In genomic region chr17:13601776-13602551, GRCh38 we compare ENCODE assay signal across 8 cellular contexts. TPM values are rescaled to one million over a fixed set of nuclear protein-coding genes. Genes with fewer than 3 reads are reported as not detected.
DNase-seq lines count a peak whose midpoint lies in the region; ATAC-seq and TF ChIP-seq lines count a peak whose summit lies in the region.
"Had no signal": no experiment of that assay in that cellular context is flagged by ENCODE, and none has a peak within 500 bp of the region (broad histone marks: within the 10 kb centered on the region; RNA-seq: fewer than 3 reads in every experiment).

Gene HS3ST3A1, minus strand, starts transcription at chr17:13601929. Its CDS starts 800 bp downstream, at chr17:13601129.

- POLR2A ChIA-PET in activated B cell treated with CpG ODN at 0.5 μM for 24 hours (lab: Charles Lee), result no interaction called here

- intact Hi-C loops in activated B cell treated with CpG ODN at 0.5 μM for 24 hours (cut with micrococcal nuclease), result no loop called here

- H3K27me3 Mint-ChIP-seq in HFFc6 (ENCODE audit: insufficient read depth), result no peaks in the 10 kb centered on the region; the same call in 1 of the 2 replicates
- peaks cover 54% of the 10 kb centered on the region for H3K27me3 Mint-ChIP-seq in activated B cell treated with CpG ODN at 0.5 μM for 24 hours

- ATAC-seq in activated B cell treated with CpG ODN at 0.5 μM for 24 hours (ENCODE audit: low read depth) (no peak), gastroesophageal sphincter (peak; percentile 87), omental fat pad (ENCODE audit: low FRiP score) (peak; percentile 56)

- H3K4me3 ChIP-seq in gastroesophageal sphincter, result peak within 1 kb of the TSS; percentile 29 to 62
- H3K4me3 ChIP-seq: SK-N-MC had no signal

- H3K36me3 ChIP-seq in gastroesophageal sphincter, result no peaks in the 10 kb centered on the region

- peaks cover 0 to 29% (median 8%) of the 10 kb centered on the region in 3 donors for H3K4me1 ChIP-seq in gastroesophageal sphincter

- peak; percentile 84 for DNase-seq in HFFc6
- DNase-seq in activated B cell treated with CpG ODN at 0.5 μM for 24 hours, result no peak
- DNase-seq in omental fat pad (ENCODE audit: low spot score), result no peak
- no peak for DNase-seq in NCI-H2029 treated with DMSO at 0.1 percent for 48 hours (lab: John Stamatoyannopoulos, UW)
- DNase-seq in middle frontal gyrus (ENCODE audit: extremely low spot score, low spot score), result no peak
- DNase-seq in cerebellar nuclear complex (lab: John Stamatoyannopoulos, UW), result no peak

- WGBS in gastroesophageal sphincter (ENCODE audit: low coverage in 1 of 2), 2 donors, result 1 to 3% methylated on average over 7 to 11 of the region's 61 CpGs

- CTCF ChIA-PET in activated B cell treated with CpG ODN at 0.5 μM for 24 hours (lab: Charles Lee), result interaction anchor here (0.9 kb wide), 1 partner anchor 700 kb away, joined by 3 read pairs; no protein-coding TSS in a partner anchor

- TF ChIP-seq CTCF in HFFc6 (IDR thresholded peaks at IDR 0.05) (no peak; the same call in 1 of the 2 replicates), activated B cell treated with CpG ODN at 0.5 μM for 24 hours (IDR thresholded peaks at IDR 0.05) (no peak), gastroesophageal sphincter (IDR thresholded peaks at IDR 0.05) (no peak), omental fat pad (IDR thresholded peaks at IDR 0.05) (no peak)

- peak within 1 kb of the TSS; percentile 95 for H3K27ac Mint-ChIP-seq in HFFc6
- peak within 1 kb of the TSS; percentile 41 for H3K27ac Mint-ChIP-seq in activated B cell treated with CpG ODN at 0.5 μM for 24 hours

- H3K4me1 Mint-ChIP-seq in HFFc6 (ENCODE audit: low read depth), result peaks cover 34% of the 10 kb centered on the region
- peaks cover 9% of the 10 kb centered on the region for H3K4me1 Mint-ChIP-seq in activated B cell treated with CpG ODN at 0.5 μM for 24 hours

- H3K36me3 Mint-ChIP-seq in HFFc6 (ENCODE audit: low read depth) (peaks cover 17% of the 10 kb centered on the region), activated B cell treated with CpG ODN at 0.5 μM for 24 hours (ENCODE audit: low read depth) (no peaks in the 10 kb centered on the region)

- H3K27me3 ChIP-seq in gastroesophageal sphincter, result peaks cover 67% of the 10 kb centered on the region

- H3K27ac ChIP-seq in gastroesophageal sphincter, result peak within 1 kb of the TSS in 3 of 4 donors; percentile 64 to 83 (median 78)
- H3K27ac ChIP-seq: SK-N-MC had no signal

- H3K9me3 Mint-ChIP-seq in HFFc6 (no peaks in the 10 kb centered on the region), activated B cell treated with CpG ODN at 0.5 μM for 24 hours (no peaks in the 10 kb centered on the region)

- H3K9me3 ChIP-seq in gastroesophageal sphincter, result no peaks in the 10 kb centered on the region

- TF ChIP-seq POLR2A in gastroesophageal sphincter (IDR thresholded peaks at IDR 0.05), result peak; percentile 39 to 71

- H3K4me3 Mint-ChIP-seq in HFFc6, result peak within 1 kb of the TSS; percentile 100
- peak within 1 kb of the TSS; percentile 56 for H3K4me3 Mint-ChIP-seq in activated B cell treated with CpG ODN at 0.5 μM for 24 hours

- TF ChIP-seq EP300 in gastroesophageal sphincter (IDR thresholded peaks at IDR 0.05), result no peak

RNA-seq across cellular contexts. Expression of gene HS3ST3A1, which starts in this region (rescaled TPM):
- total RNA-seq in HFFc6 (2021; fragmentation: NEBNext Ultra II Directional; extraction: Animal tissue kit (Norgen Biotek cat#: 25700)), result 10 to 100 TPM; 29.4 to 45.8 (median 36.5) TPM
- total RNA-seq in activated B cell treated with CpG ODN at 0.5 μM for 24 hours (not detected in 2 replicates), gastroesophageal sphincter (10 to 100 TPM in 2 of 4 donors, 1 to 10 TPM in 2; 5.9 to 10.9 (median 8.9) TPM), omental fat pad (1 to 10 TPM in 2 of 4 donors, under 1 TPM in 1, not detected in 1; 0.47 to 5.9 (median 1.9) TPM)
